19 cellular contexts compared by ENCODE assay signal in genomic region chr2:86239326-86239725, GRCh38.
"Had no signal": no experiment of that assay in that cellular context is flagged by ENCODE, and none has a peak within 500 bp of the region (broad histone marks: within the 10 kb centered on the region; RNA-seq: fewer than 3 reads in every experiment).

No MANE protein-coding gene starts in this region.

- DNase-seq: activated CD4-positive, alpha-beta T cell treated with anti-CD3 and anti-CD28 coated beads, Interleukin-2, amount 50 U/mL, for 1 hour; amygdala; body of pancreas; caudate nucleus; foreskin fibroblast; hippocampal formation; kidney; left lung; mammary epithelial cell; natural killer cell; nucleus accumbens; stimulated activated CD4-positive, alpha-beta T cell treated with anti-CD3 and anti-CD28 coated beads, Interleukin-2, amount 100 ng/mL, for 48 hours; stimulated activated naive B cell treated with anti-CD40 and anti-IgM and Interleukin-4, amounts not matched to agents 10 μg/mL and 1 μg/mL and 100 μg/mL, for 72 hours; substantia nigra had no signal

- H3K9me3 Mint-ChIP-seq: activated naive CD4-positive, alpha-beta T cell treated with anti-CD3 and anti-CD28 coated beads, Interleukin-2, amount 50 U/mL, for 24 hours; stimulated activated naive B cell treated with anti-CD40 and anti-IgM and Interleukin-4, amounts not matched to agents 10 μg/mL and 1 μg/mL and 100 μg/mL, for 72 hours; T-helper 1 cell treated with Interleukin-12 subunit alpha and Interleukin-12 subunit beta and Interleukin-4 antibody, amounts not matched to agents 30 μg/mL and 1 μg/mL, for 36 hours had no signal

- H3K4me3 ChIP-seq: body of pancreas, left lung, tibial nerve, vagina had no signal

- H3K36me3 Mint-ChIP-seq: activated naive CD4-positive, alpha-beta T cell treated with anti-CD3 and anti-CD28 coated beads, Interleukin-2, amount 50 U/mL, for 24 hours; natural killer cell; stimulated activated naive B cell treated with anti-CD40 and anti-IgM and Interleukin-4, amounts not matched to agents 10 μg/mL and 1 μg/mL and 100 μg/mL, for 72 hours had no signal

- ATAC-seq: activated CD4-positive, CD25-positive, alpha-beta regulatory T cell treated with anti-CD3 and anti-CD28 coated beads, Interleukin-2, amount 50 U/mL, for 24 hours; body of pancreas; left lung; natural killer cell; stimulated activated naive B cell treated with anti-CD40 and anti-IgM and Interleukin-4, amounts not matched to agents 10 μg/mL and 1 μg/mL and 100 μg/mL, for 72 hours had no signal

- H3K36me3 ChIP-seq: left lung, tibial nerve, vagina had no signal

- H3K9me3 ChIP-seq: body of pancreas, left lung, tibial nerve, vagina had no signal

- H3K4me1 ChIP-seq: vagina had no signal

- H3K4me3 Mint-ChIP-seq: natural killer cell; T-helper 1 cell treated with Interleukin-12 subunit alpha and Interleukin-12 subunit beta and Interleukin-4 antibody, amounts not matched to agents 30 μg/mL and 1 μg/mL, for 36 hours had no signal

- H3K27ac ChIP-seq: body of pancreas, left lung, tibial nerve, vagina had no signal

- H3K27me3 ChIP-seq: body of pancreas, left lung, tibial nerve, vagina had no signal

- H3K27me3 Mint-ChIP-seq: activated naive CD4-positive, alpha-beta T cell treated with anti-CD3 and anti-CD28 coated beads, Interleukin-2, amount 50 U/mL, for 24 hours had no signal

- H3K27ac Mint-ChIP-seq: activated naive CD4-positive, alpha-beta T cell treated with anti-CD3 and anti-CD28 coated beads, Interleukin-2, amount 50 U/mL, for 24 hours had no signal
